In the genomic region with DNA sequence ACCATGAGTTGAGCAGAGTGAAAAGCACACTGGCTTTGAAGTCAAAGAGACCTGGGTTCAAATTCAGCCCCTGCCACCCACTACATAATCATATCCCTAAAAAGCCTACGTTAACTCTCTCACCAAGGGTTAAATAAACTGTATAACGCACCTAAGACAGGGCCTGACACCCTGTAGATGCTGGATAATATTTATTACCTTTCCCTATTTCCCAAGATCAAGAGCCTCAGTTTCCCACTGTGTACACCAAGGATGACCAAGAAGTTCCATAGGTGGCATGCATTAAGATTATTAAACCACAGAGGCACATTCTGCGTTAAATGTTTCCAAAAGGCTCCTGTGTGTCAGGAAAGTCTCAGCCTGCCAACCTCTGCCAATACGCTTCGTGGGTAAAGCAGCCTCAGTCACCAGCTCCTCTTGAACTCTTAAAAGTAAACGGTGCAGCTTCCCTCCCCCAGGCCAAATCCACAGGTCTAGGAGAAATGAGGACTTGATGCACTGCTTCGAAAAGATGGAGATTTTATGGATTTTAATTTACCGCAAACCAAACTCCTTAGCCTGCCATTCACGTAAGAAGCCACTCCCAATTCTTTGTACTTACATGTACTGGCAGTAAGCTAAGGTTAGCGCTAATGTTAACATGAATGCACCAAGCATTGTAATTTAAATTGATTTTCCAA, we compare ENCODE assay signal across 8 cellular contexts. TPM values are rescaled to one million over a fixed set of nuclear protein-coding genes. Genes with fewer than 3 reads are reported as not detected.
A peak's percentile ranks its signal among the peaks of the same experiment; 100 is the strongest.
DNase-seq lines count a peak whose midpoint lies in the region; ATAC-seq and TF ChIP-seq lines count a peak whose summit lies in the region.

No MANE protein-coding gene starts in this region.

- TF ChIP-seq CTCF in fibroblast of villous mesenchyme (IDR thresholded peaks at IDR 0.05; ENCODE audit: insufficient read depth, low read depth, low read length): no peak

- ATAC-seq in T-helper 17 cell: no peak
- ATAC-seq in stimulated activated naive B cell treated with anti-CD40 and anti-IgM and Interleukin-4, amounts not matched to agents 10 μg/mL and 1 μg/mL and 100 μg/mL, for 72 hours (replicated peaks): no peak
- ATAC-seq in HG02678 (IDR thresholded peaks at IDR 0.05; ENCODE audit: unreplicated experiment): no peak
- ATAC-seq in HG03175 (IDR thresholded peaks at IDR 0.05; ENCODE audit: unreplicated experiment): no peak

- H3K9me3 Mint-ChIP-seq in stimulated activated naive B cell treated with anti-CD40 and anti-IgM and Interleukin-4, amounts not matched to agents 10 μg/mL and 1 μg/mL and 100 μg/mL, for 72 hours: no peaks in the 10 kb centered on the region

- no peaks in the 10 kb centered on the region for H3K9me3 ChIP-seq in T-helper 17 cell (ENCODE audit: control insufficient read depth, low read length, poor library complexity, severe bottlenecking)

- H3K27me3 Mint-ChIP-seq in T-helper 17 cell: no peaks in the 10 kb centered on the region
- no peaks in the 10 kb centered on the region for H3K27me3 Mint-ChIP-seq in stimulated activated naive B cell treated with anti-CD40 and anti-IgM and Interleukin-4, amounts not matched to agents 10 μg/mL and 1 μg/mL and 100 μg/mL, for 72 hours

- H3K36me3 Mint-ChIP-seq in T-helper 17 cell (ENCODE audit: low read depth): peaks cover 6% of the 10 kb centered on the region
- H3K36me3 Mint-ChIP-seq in stimulated activated naive B cell treated with anti-CD40 and anti-IgM and Interleukin-4, amounts not matched to agents 10 μg/mL and 1 μg/mL and 100 μg/mL, for 72 hours: peaks cover 20 to 43% of the 10 kb centered on the region in 2 donors

- DNase-seq in activated CD4-positive, alpha-beta T cell treated with anti-CD3 and anti-CD28 coated beads for 1 hour: peak; percentile 9
- no peak for DNase-seq in activated CD4-positive, alpha-beta T cell treated with anti-CD3 and anti-CD28 coated beads for 48 hours
- no peak for DNase-seq in T-helper 17 cell
- DNase-seq in fibroblast of villous mesenchyme (ENCODE audit: low read depth): no peak
- DNase-seq in stimulated activated naive B cell treated with anti-CD40 and anti-IgM and Interleukin-4, amounts not matched to agents 10 μg/mL and 1 μg/mL and 100 μg/mL, for 72 hours: no peak
- DNase-seq in stimulated activated CD8-positive, alpha-beta memory T cell treated with anti-CD3 and anti-CD28 coated beads, Interleukin-4, amount 100 ng/mL, for 48 hours: no peak

- peak overlapping the region; percentile 85 for H3K4me3 ChIP-seq in fibroblast of villous mesenchyme (ENCODE audit: low read depth, low read length)

- H3K4me3 Mint-ChIP-seq in T-helper 17 cell: peak overlapping the region; percentile 97
- peak overlapping the region; percentile 95 for H3K4me3 Mint-ChIP-seq in stimulated activated naive B cell treated with anti-CD40 and anti-IgM and Interleukin-4, amounts not matched to agents 10 μg/mL and 1 μg/mL and 100 μg/mL, for 72 hours

- peaks cover 66% of the 10 kb centered on the region for H3K4me1 Mint-ChIP-seq in T-helper 17 cell
- peaks cover 46 to 61% of the 10 kb centered on the region in 2 donors for H3K4me1 Mint-ChIP-seq in stimulated activated naive B cell treated with anti-CD40 and anti-IgM and Interleukin-4, amounts not matched to agents 10 μg/mL and 1 μg/mL and 100 μg/mL, for 72 hours

- peak overlapping the region; percentile 95 for H3K27ac Mint-ChIP-seq in T-helper 17 cell
- H3K27ac Mint-ChIP-seq in stimulated activated naive B cell treated with anti-CD40 and anti-IgM and Interleukin-4, amounts not matched to agents 10 μg/mL and 1 μg/mL and 100 μg/mL, for 72 hours: peak overlapping the region; percentile 72

RNA-seq across cellular contexts. Expression of a gene that starts 2.7 kb away (rescaled TPM):
- 10 to 100 TPM; 69.5 to 82.9 TPM for total RNA-seq in T-helper 17 cell
- 40.6 and 44.0 TPM in 2 replicates for total RNA-seq in fibroblast of villous mesenchyme
